In the genomic region with DNA sequence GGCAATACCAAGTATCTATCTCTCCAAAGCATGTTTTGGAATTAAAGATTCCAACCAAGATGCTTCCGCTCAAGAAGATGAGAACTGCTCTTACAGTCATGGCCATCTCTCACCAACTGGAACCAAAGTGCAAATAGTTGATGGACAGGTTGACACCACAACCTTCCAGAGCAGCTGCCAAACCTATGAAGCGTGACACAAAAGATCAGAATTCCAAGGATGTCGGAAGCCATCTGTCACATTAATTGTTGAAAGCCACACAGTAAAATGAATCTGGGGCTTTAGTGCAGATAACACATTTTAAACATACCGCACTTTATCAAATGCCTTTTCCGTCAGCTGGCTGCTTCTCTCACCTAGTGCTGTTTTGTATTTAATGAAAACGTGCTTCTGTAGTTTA, we compare ENCODE assay signal across 24 cellular contexts.
DNase-seq lines count a peak whose midpoint lies in the region; TF ChIP-seq lines count a peak whose summit lies in the region.
"Had no signal": no experiment of that assay in that cellular context is flagged by ENCODE, and none has a peak within 500 bp of the region (broad histone marks: within the 10 kb centered on the region; RNA-seq: fewer than 3 reads in every experiment).

No MANE protein-coding gene starts in this region.

- H3K4me1 ChIP-seq in right atrium auricular region: no peaks in the 10 kb centered on the region
- H3K4me1 ChIP-seq: pancreas, testis had no signal

- no peaks in the 10 kb centered on the region for H3K27me3 ChIP-seq in right atrium auricular region
- H3K27me3 ChIP-seq: pancreas, testis had no signal

- DNase-seq in Daoy (ENCODE audit: low read depth) (peak; percentile 28), NCI-H446 treated with DMSO at 0.1 percent for 48 hours (lab: John Stamatoyannopoulos, UW) (peak; percentile 76), cerebellum (ENCODE audit: low spot score) (peak; percentile 67), retina (peak; percentile 57), NCI-H2227 treated with DMSO at 0.1 percent for 48 hours (lab: John Stamatoyannopoulos, UW) (no peak), right atrium auricular region (ENCODE audit: low spot score) (no peak)
- DNase-seq in activated CD4-positive, alpha-beta T cell treated with anti-CD3 and anti-CD28 coated beads, Interleukin-2, amount 50 U/mL, for 48 hours: no peak
- DNase-seq: activated CD4-positive, alpha-beta memory T cell treated with anti-CD3 and anti-CD28 coated beads for 36 hours; activated gamma-delta T cell; activated T-cell treated with anti-CD3 and anti-CD28 coated beads for 4 hours; CD4-positive, alpha-beta T cell; erythroblast; mesendoderm; naive thymus-derived CD8-positive, alpha-beta T cell; NCI-H1048; NCI-H2081 treated with DMSO at 0.1 percent for 48 hours; pancreas; PC-9; SIG-M5; stimulated activated CD4-positive, alpha-beta T cell treated with anti-CD3 and anti-CD28 coated beads, Interleukin-2, amount 100 ng/mL, for 24 hours; stimulated activated naive B cell treated with anti-CD40 and anti-IgM and Interleukin-4, amounts not matched to agents 10 μg/mL and 1 μg/mL and 100 μg/mL, for 72 hours; T-helper 17 cell; testis had no signal

- no peak overlapping the region for H3K4me3 ChIP-seq in right atrium auricular region
- H3K4me3 ChIP-seq: pancreas, PC-9, testis had no signal

- no peaks in the 10 kb centered on the region for H3K36me3 ChIP-seq in right atrium auricular region
- H3K36me3 ChIP-seq: pancreas had no signal

- H3K9me3 ChIP-seq in right atrium auricular region: no peaks in the 10 kb centered on the region
- H3K9me3 ChIP-seq: pancreas, testis had no signal

- H3K27ac ChIP-seq in right atrium auricular region: no peak overlapping the region
- H3K27ac ChIP-seq: KMS-11, pancreas, PC-9, testis had no signal

- TF ChIP-seq CTCF in right atrium auricular region (IDR thresholded peaks at IDR 0.05): no peak

Comparison
In these comparisons a context has a peak if more than half of its experiments do, and no peak if none do; other contexts are left out.
1. DNase-seq: peak in Daoy (single experiment), NCI-H446 treated with DMSO at 0.1 percent for 48 hours (single experiment), cerebellum (single experiment) and retina (single experiment); none in NCI-H2227 treated with DMSO at 0.1 percent for 48 hours (single experiment), activated CD4-positive, alpha-beta T cell treated with anti-CD3 and anti-CD28 coated beads, Interleukin-2, amount 50 U/mL, for 48 hours (0 of 2) and right atrium auricular region (single experiment).